Comparison of ENCODE assay signal across 25 cellular contexts in the genomic region with DNA sequence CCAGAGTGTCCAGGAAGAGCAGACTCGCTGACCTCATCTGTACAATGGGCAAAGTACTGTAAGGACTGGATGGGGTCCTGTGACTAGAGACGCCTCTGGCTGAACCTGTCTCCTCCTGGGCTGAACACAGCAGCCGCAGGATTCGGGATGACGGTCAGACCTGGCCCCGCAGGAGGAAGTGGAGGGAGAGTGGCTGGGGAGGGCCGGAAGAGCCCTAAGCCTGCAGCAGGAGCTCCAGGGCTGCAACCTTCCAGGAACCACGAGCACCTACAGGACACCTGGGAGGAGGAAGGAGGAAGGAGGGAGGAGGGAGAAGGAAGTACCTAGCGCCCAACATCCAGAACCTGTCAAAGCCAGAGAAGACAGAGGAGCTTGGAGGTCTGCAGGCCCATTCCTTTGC. TPM values are rescaled to one million over a fixed set of nuclear protein-coding genes. Genes with fewer than 3 reads are reported as not detected.
DNase-seq lines count a peak whose midpoint lies in the region; ATAC-seq, FAIRE-seq and TF ChIP-seq lines count a peak whose summit lies in the region.
"Had no signal": no experiment of that assay in that cellular context is flagged by ENCODE, and none has a peak within 500 bp of the region (broad histone marks: within the 10 kb centered on the region; RNA-seq: fewer than 3 reads in every experiment).

No MANE protein-coding gene starts in this region.

- peak; percentile 81 for FAIRE-seq in urothelium cell line (lab: Jason Lieb, UNC)
- FAIRE-seq: astrocyte, kidney, TTC549 had no signal

- H3K4me1 Mint-ChIP-seq in activated naive CD8-positive, alpha-beta T cell (ENCODE audit: low read depth): peaks cover 27% of the 10 kb centered on the region
- H3K4me1 Mint-ChIP-seq in activated naive CD8-positive, alpha-beta T cell treated with anti-CD3 and anti-CD28 coated beads for 36 hours: peaks cover 15% of the 10 kb centered on the region

- H3K36me3 Mint-ChIP-seq in activated naive CD8-positive, alpha-beta T cell: peaks cover 3% of the 10 kb centered on the region
- H3K36me3 Mint-ChIP-seq in activated naive CD8-positive, alpha-beta T cell treated with anti-CD3 and anti-CD28 coated beads for 36 hours: peaks cover 8% of the 10 kb centered on the region

- TF ChIP-seq CTCF in RWPE1 (conservative IDR thresholded peaks at IDR 0.05; ENCODE audit: low read depth): no peak

- POLR2A ChIA-PET in RWPE1 (lab: Yijun Ruan, JAX; ENCODE audit: low non-redundant PET): no interaction called here

- peak overlapping the region; percentile 34 for H3K4me3 Mint-ChIP-seq in activated naive CD8-positive, alpha-beta T cell
- H3K4me3 Mint-ChIP-seq in activated naive CD8-positive, alpha-beta T cell treated with anti-CD3 and anti-CD28 coated beads for 36 hours: no peak overlapping the region
- H3K4me3 Mint-ChIP-seq: activated CD4-positive, alpha-beta T cell treated with anti-CD3 and anti-CD28 coated beads for 36 hours had no signal

- ATAC-seq in GM19351 (IDR thresholded peaks at IDR 0.05; ENCODE audit: unreplicated experiment): no peak
- ATAC-seq: activated CD4-positive, alpha-beta T cell treated with anti-CD3 and anti-CD28 coated beads for 36 hours; lower lobe of right lung; mucosa of descending colon had no signal

- no peaks in the 10 kb centered on the region for H3K9me3 Mint-ChIP-seq in activated naive CD8-positive, alpha-beta T cell (ENCODE audit: low read depth)
- no peaks in the 10 kb centered on the region for H3K9me3 Mint-ChIP-seq in activated naive CD8-positive, alpha-beta T cell treated with anti-CD3 and anti-CD28 coated beads for 36 hours
- H3K9me3 Mint-ChIP-seq: activated naive CD8-positive, alpha-beta T cell treated with anti-CD3 and anti-CD28 coated beads, Interleukin-2, amount 10 ng/mL, durations not matched to agents 7 days and 5 days; activated T-helper 1 cell treated with anti-CD3 and anti-CD28 coated beads, Interleukin-12 subunit alpha, Interleukin-12 subunit beta, Interleukin-2, Interleukin-4 antibody, amounts not matched to agents 30 ng/mL and 10 ng/mL and 1 ng/mL, durations not matched to agents 14 hours and 24 hours and 36 hours had no signal

- H3K27me3 Mint-ChIP-seq in activated naive CD8-positive, alpha-beta T cell: no peaks in the 10 kb centered on the region
- H3K27me3 Mint-ChIP-seq in activated naive CD8-positive, alpha-beta T cell treated with anti-CD3 and anti-CD28 coated beads for 36 hours: no peaks in the 10 kb centered on the region
- H3K27me3 Mint-ChIP-seq: activated CD4-positive, alpha-beta T cell treated with anti-CD3 and anti-CD28 coated beads for 36 hours; activated naive CD8-positive, alpha-beta T cell treated with anti-CD3 and anti-CD28 coated beads, Interleukin-2, amount 10 ng/mL, durations not matched to agents 7 days and 5 days had no signal

- H3K27ac ChIP-seq in RWPE1: peak overlapping the region; percentile 94
- H3K27ac ChIP-seq: BLaER1, lower lobe of right lung, skin epidermis had no signal

- no peak overlapping the region for H3K27ac Mint-ChIP-seq in activated naive CD8-positive, alpha-beta T cell
- H3K27ac Mint-ChIP-seq in activated naive CD8-positive, alpha-beta T cell treated with anti-CD3 and anti-CD28 coated beads for 36 hours: no peak overlapping the region
- H3K27ac Mint-ChIP-seq: activated CD4-positive, alpha-beta T cell treated with anti-CD3 and anti-CD28 coated beads for 36 hours had no signal

- CTCF ChIA-PET in RWPE1 (lab: Yijun Ruan, JAX): no interaction called here

- DNase-seq in activated naive CD8-positive, alpha-beta T cell treated with anti-CD3 and anti-CD28 coated beads for 36 hours: no peak
- DNase-seq in RWPE1 (ENCODE audit: low spot score) (no peak), iPS-NIHi11 (ENCODE audit: low spot score) (peak; percentile 4), urothelium cell line (ENCODE audit: low spot score) (no peak), NCI-H226 (no peak)
- DNase-seq in activated T-cell treated with anti-CD3 and anti-CD28 coated beads, Interleukin-2, amount 50 U/mL, for 1 hour: no peak
- DNase-seq: ACHN; activated CD4-positive, alpha-beta T cell treated with anti-CD3 and anti-CD28 coated beads for 36 hours; activated naive CD8-positive, alpha-beta T cell treated with anti-CD3 and anti-CD28 coated beads, Interleukin-2, amount 10 ng/mL, durations not matched to agents 7 days and 5 days; central memory CD4-positive, alpha-beta T cell; kidney; lower lobe of right lung; mucosa of descending colon; NCI-H1092; NCI-H2029; NCI-H2227 treated with DMSO at 0.1 percent for 48 hours; NCI-H82; stimulated activated CD4-positive, alpha-beta T cell treated with anti-CD3 and anti-CD28 coated beads, Interleukin-1b, Interleukin-23, amount 100 ng/mL, for 48 hours had no signal

RNA-seq across cellular contexts. Expression of a gene that starts 30.3 kb away (rescaled TPM):
- 10 to 100 TPM; 47.6 to 48.0 TPM for total RNA-seq in activated naive CD8-positive, alpha-beta T cell treated with anti-CD3 and anti-CD28 coated beads for 36 hours
